Comparison of ENCODE assay signal across 15 cellular contexts in genomic region chr4:8353158-8353495, GRCh38.
"Had no signal": no experiment of that assay in that cellular context is flagged by ENCODE, and none has a peak within 500 bp of the region (broad histone marks: within the 10 kb centered on the region; RNA-seq: fewer than 3 reads in every experiment).

No MANE protein-coding gene starts in this region.

- H3K27ac Mint-ChIP-seq: activated CD4-positive, alpha-beta memory T cell treated with anti-CD3 and anti-CD28 coated beads, Interleukin-2, amount 10 ng/mL, durations not matched to agents 7 days and 5 days; activated CD4-positive, alpha-beta T cell treated with anti-CD3 and anti-CD28 coated beads for 36 hours; activated T-cell treated with anti-CD3 and anti-CD28 coated beads, Interleukin-2, amount 50 U/mL, for 72 hours; naive B cell; type B pancreatic cell had no signal

- H3K36me3 Mint-ChIP-seq: naive B cell had no signal

- FAIRE-seq: colon, endometrium had no signal

- H2AFZ ChIP-seq: parathyroid adenoma had no signal

- H3K27me3 ChIP-seq: ascending aorta, gastroesophageal sphincter had no signal

- H3K9ac ChIP-seq: parathyroid adenoma had no signal

- H3K79me2 ChIP-seq: parathyroid adenoma had no signal

- DNase-seq: activated CD4-positive, alpha-beta memory T cell treated with anti-CD3 and anti-CD28 coated beads, Interleukin-2, amount 10 ng/mL, durations not matched to agents 7 days and 5 days; activated CD4-positive, alpha-beta T cell treated with anti-CD3 and anti-CD28 coated beads for 36 hours; activated T-cell treated with anti-CD3 and anti-CD28 coated beads, Interleukin-2, amount 50 U/mL, for 72 hours; naive B cell; stimulated activated CD4-positive, alpha-beta T cell treated with anti-CD3 and anti-CD28 coated beads, Interleukin-4, amount 100 ng/mL, for 1 hour; stimulated activated naive CD4-positive, alpha-beta T cell; T-helper 1 cell; T1000 had no signal

- H3K9me3 ChIP-seq: ascending aorta, gastroesophageal sphincter had no signal

- H3K4me3 ChIP-seq: ascending aorta, gastroesophageal sphincter, SK-N-MC had no signal

- H3K36me3 ChIP-seq: ascending aorta, gastroesophageal sphincter had no signal

- H3K9me3 Mint-ChIP-seq: activated CD4-positive, alpha-beta memory T cell treated with anti-CD3 and anti-CD28 coated beads, Interleukin-2, amount 10 ng/mL, durations not matched to agents 7 days and 5 days; activated T-cell treated with anti-CD3 and anti-CD28 coated beads, Interleukin-2, amount 50 U/mL, for 72 hours had no signal

- H3K4me3 Mint-ChIP-seq: activated CD4-positive, alpha-beta memory T cell treated with anti-CD3 and anti-CD28 coated beads, Interleukin-2, amount 10 ng/mL, durations not matched to agents 7 days and 5 days; activated CD4-positive, alpha-beta T cell treated with anti-CD3 and anti-CD28 coated beads for 36 hours; activated T-cell treated with anti-CD3 and anti-CD28 coated beads, Interleukin-2, amount 50 U/mL, for 72 hours; type B pancreatic cell had no signal

- H3K4me1 Mint-ChIP-seq: activated CD4-positive, alpha-beta memory T cell treated with anti-CD3 and anti-CD28 coated beads, Interleukin-2, amount 10 ng/mL, durations not matched to agents 7 days and 5 days; activated CD4-positive, alpha-beta T cell treated with anti-CD3 and anti-CD28 coated beads for 36 hours; naive B cell had no signal

- H3K27ac ChIP-seq: parathyroid adenoma, SK-N-MC had no signal

- H3K27me3 Mint-ChIP-seq: activated CD4-positive, alpha-beta memory T cell treated with anti-CD3 and anti-CD28 coated beads, Interleukin-2, amount 10 ng/mL, durations not matched to agents 7 days and 5 days; activated CD4-positive, alpha-beta T cell treated with anti-CD3 and anti-CD28 coated beads for 36 hours; naive B cell; type B pancreatic cell had no signal
